ENCODE assay signal across 24 cellular contexts in genomic region chr12:58419905-58420304, GRCh38.
DNase-seq lines count a peak whose midpoint lies in the region; ATAC-seq and TF ChIP-seq lines count a peak whose summit lies in the region.
"Had no signal": no experiment of that assay in that cellular context is flagged by ENCODE, and none has a peak within 500 bp of the region (broad histone marks: within the 10 kb centered on the region; RNA-seq: fewer than 3 reads in every experiment).

No MANE protein-coding gene starts in this region.

- H3K4me3 ChIP-seq in breast epithelium (no peak overlapping the region), astrocyte of the spinal cord (ENCODE audit: low read depth, low read length) (no peak overlapping the region)
- H3K4me3 ChIP-seq in CD8-positive, alpha-beta T cell (ENCODE audit: low read depth, low read length) = no peak overlapping the region
- H3K4me3 ChIP-seq: BLaER1, lung, ovary had no signal

- H3K27me3 ChIP-seq in breast epithelium (no peaks in the 10 kb centered on the region), foreskin keratinocyte (no peaks in the 10 kb centered on the region)
- no peaks in the 10 kb centered on the region for H3K27me3 ChIP-seq in CD8-positive, alpha-beta T cell (ENCODE audit: insufficient read depth, low read length)
- H3K27me3 ChIP-seq: BLaER1, ovary had no signal

- in situ Hi-C loops in astrocyte of the spinal cord (cut with HindIII; ENCODE audit: low sequenced_read_pairs) = no loop called here

- DNase-seq in MCF 10A (ENCODE audit: unreplicated experiment) = no peak
- DNase-seq in breast epithelium (ENCODE audit: low spot score in 2 of 2) = no peak
- DNase-seq in astrocyte of the spinal cord (ENCODE audit: low read depth, low spot score) = peak; percentile 32
- DNase-seq in foreskin keratinocyte = peak; percentile 58 to 70
- DNase-seq in type B pancreatic cell (ENCODE audit: extremely low spot score, unreplicated experiment) = no peak
- no peak for DNase-seq in CD8-positive, alpha-beta T cell
- DNase-seq: activated CD4-positive, alpha-beta memory T cell treated with anti-CD3 and anti-CD28 coated beads for 36 hours; activated CD4-positive, CD25-positive, alpha-beta regulatory T cell; activated naive CD4-positive, alpha-beta T cell; amygdala; effector CD4-positive, alpha-beta T cell; head of caudate nucleus; immature natural killer cell; NCI-H1930; NCI-H446; NK-92 treated with Interleukin-12 subunit alpha and Interleukin-12 subunit beta, amount 100 ng/mL, for 24 hours; ovary; stimulated activated CD4-positive, alpha-beta T cell treated with anti-CD3 and anti-CD28 coated beads, Interleukin-15, amount 100 ng/mL, for 24 hours; substantia nigra had no signal

- POLR2A ChIA-PET in MCF 10A (lab: Yijun Ruan, JAX) = interaction anchor here (0.7 to 1.0 kb wide), 2 partner anchors 40 to 498 kb away, joined by 3 to 5 read pairs; no protein-coding TSS in a partner anchor
- POLR2A ChIA-PET in CD8-positive, alpha-beta T cell (lab: Charles Lee) = no interaction called here

- no peaks in the 10 kb centered on the region for H3K36me3 ChIP-seq in breast epithelium
- no peaks in the 10 kb centered on the region for H3K36me3 ChIP-seq in CD8-positive, alpha-beta T cell (ENCODE audit: insufficient read depth, low read length)
- H3K36me3 ChIP-seq: BLaER1, ovary had no signal

- ATAC-seq in foreskin keratinocyte = peak; percentile 79
- no peak for ATAC-seq in HG03354 (IDR thresholded peaks at IDR 0.05; ENCODE audit: poor library complexity, severe bottlenecking, unreplicated experiment)
- ATAC-seq in GM19463 (IDR thresholded peaks at IDR 0.05; ENCODE audit: unreplicated experiment) = no peak
- no peak for ATAC-seq in CD8-positive, alpha-beta T cell
- ATAC-seq: right cardiac atrium had no signal

- peaks cover 51% of the 10 kb centered on the region for H3K4me1 Mint-ChIP-seq in MCF 10A (ENCODE audit: insufficient read depth, unreplicated experiment)
- peaks cover 34% of the 10 kb centered on the region for H3K4me1 Mint-ChIP-seq in type B pancreatic cell (ENCODE audit: unreplicated experiment)
- H3K4me1 Mint-ChIP-seq in CD8-positive, alpha-beta T cell (ENCODE audit: low read depth) = no peaks in the 10 kb centered on the region

- BruUV-seq in MCF 10A (replicated peaks; lab: Mats Ljungman, UMichigan) = no TSS peak

- no peak overlapping the region for H3K27ac ChIP-seq in breast epithelium
- H3K27ac ChIP-seq in foreskin keratinocyte = peak overlapping the region; percentile 43
- no peak overlapping the region for H3K27ac ChIP-seq in CD8-positive, alpha-beta T cell (ENCODE audit: low read depth, low read length)
- H3K27ac ChIP-seq: BLaER1, ovary had no signal

- TF ChIP-seq POLR2A in breast epithelium (IDR thresholded peaks at IDR 0.05) = no peak

- H3K4me3 Mint-ChIP-seq in MCF 10A (ENCODE audit: unreplicated experiment) (peak overlapping the region; percentile 34), type B pancreatic cell (peak overlapping the region; percentile 13)
- H3K4me3 Mint-ChIP-seq in CD8-positive, alpha-beta T cell = no peak overlapping the region
- H3K4me3 Mint-ChIP-seq: activated CD4-positive, alpha-beta memory T cell treated with anti-CD3 and anti-CD28 coated beads for 36 hours; immature natural killer cell had no signal

- CTCF ChIA-PET in MCF 10A (lab: Yijun Ruan, JAX) = interaction anchor here (0.7 kb wide), 1 partner anchor 56 kb away, joined by 3 read pairs; no protein-coding TSS in a partner anchor
- CTCF ChIA-PET in CD8-positive, alpha-beta T cell (lab: Charles Lee) = no interaction called here

- H3K27me3 Mint-ChIP-seq in MCF 10A (ENCODE audit: insufficient read depth, unreplicated experiment) = no peaks in the 10 kb centered on the region
- no peaks in the 10 kb centered on the region for H3K27me3 Mint-ChIP-seq in type B pancreatic cell
- peaks cover 8% of the 10 kb centered on the region for H3K27me3 Mint-ChIP-seq in CD8-positive, alpha-beta T cell (ENCODE audit: low read depth)

- no peaks in the 10 kb centered on the region for H3K36me3 Mint-ChIP-seq in MCF 10A (ENCODE audit: insufficient read depth, unreplicated experiment)
- no peaks in the 10 kb centered on the region for H3K36me3 Mint-ChIP-seq in type B pancreatic cell
- H3K36me3 Mint-ChIP-seq in CD8-positive, alpha-beta T cell = no peaks in the 10 kb centered on the region
- H3K36me3 Mint-ChIP-seq: activated CD4-positive, alpha-beta memory T cell treated with anti-CD3 and anti-CD28 coated beads for 36 hours; immature natural killer cell had no signal

- no peak for TF ChIP-seq CTCF in MCF 10A (IDR thresholded peaks at IDR 0.05; ENCODE audit: unreplicated experiment)
- no peak for TF ChIP-seq CTCF in breast epithelium (IDR thresholded peaks at IDR 0.05)
- no peak for TF ChIP-seq CTCF in astrocyte of the spinal cord (IDR thresholded peaks at IDR 0.05; ENCODE audit: low read depth, low read length)
- TF ChIP-seq CTCF in foreskin keratinocyte (conservative IDR thresholded peaks at IDR 0.05) = no peak
- TF ChIP-seq CTCF in type B pancreatic cell (conservative IDR thresholded peaks at IDR 0.05) = no peak
- TF ChIP-seq CTCF in CD8-positive, alpha-beta T cell (IDR thresholded peaks at IDR 0.05) = no peak

- no peaks in the 10 kb centered on the region for H3K9me3 ChIP-seq in breast epithelium
- no peaks in the 10 kb centered on the region for H3K9me3 ChIP-seq in CD8-positive, alpha-beta T cell (ENCODE audit: low read length)
- H3K9me3 ChIP-seq: BLaER1, ovary had no signal

- H3K27ac Mint-ChIP-seq in MCF 10A (ENCODE audit: low read depth, unreplicated experiment) = peak overlapping the region; percentile 92
- peak overlapping the region; percentile 24 for H3K27ac Mint-ChIP-seq in type B pancreatic cell
- no peak overlapping the region for H3K27ac Mint-ChIP-seq in CD8-positive, alpha-beta T cell
- H3K27ac Mint-ChIP-seq: activated CD4-positive, alpha-beta memory T cell treated with anti-CD3 and anti-CD28 coated beads for 36 hours; immature natural killer cell had no signal

- no peaks in the 10 kb centered on the region for H3K9me3 Mint-ChIP-seq in MCF 10A (ENCODE audit: unreplicated experiment)
- no peaks in the 10 kb centered on the region for H3K9me3 Mint-ChIP-seq in type B pancreatic cell
- H3K9me3 Mint-ChIP-seq in CD8-positive, alpha-beta T cell = peaks cover 3% of the 10 kb centered on the region
- H3K9me3 Mint-ChIP-seq: activated CD4-positive, alpha-beta memory T cell treated with anti-CD3 and anti-CD28 coated beads for 36 hours had no signal

- intact Hi-C loops in MCF 10A (cut with micrococcal nuclease) (loop anchor here (10.0 kb wide), 1 partner anchor 495 kb away; no protein-coding TSS in a partner anchor), breast epithelium (cut with DNase I; ENCODE audit: low total_unique reads) (no loop called here)
- intact Hi-C loops in CD8-positive, alpha-beta T cell (cut with DNase I, micrococcal nuclease) = no loop called here

- peaks cover 0 to 3% of the 10 kb centered on the region in 2 donors for H3K4me1 ChIP-seq in breast epithelium
- H3K4me1 ChIP-seq in foreskin keratinocyte = peaks cover 29% of the 10 kb centered on the region
- H3K4me1 ChIP-seq in CD8-positive, alpha-beta T cell (ENCODE audit: insufficient read depth, low read length) = no peaks in the 10 kb centered on the region
- H3K4me1 ChIP-seq: BLaER1 had no signal

Comparison
In these comparisons a context has a peak if more than half of its experiments do, and no peak if none do; other contexts are left out.
1. DNase-seq: peak in astrocyte of the spinal cord (single experiment) and foreskin keratinocyte (2 of 2); none in MCF 10A (single experiment), breast epithelium (0 of 2), type B pancreatic cell (single experiment) and CD8-positive, alpha-beta T cell (0 of 7).